ENCODE assay signal across 17 cellular contexts in the genomic region with DNA sequence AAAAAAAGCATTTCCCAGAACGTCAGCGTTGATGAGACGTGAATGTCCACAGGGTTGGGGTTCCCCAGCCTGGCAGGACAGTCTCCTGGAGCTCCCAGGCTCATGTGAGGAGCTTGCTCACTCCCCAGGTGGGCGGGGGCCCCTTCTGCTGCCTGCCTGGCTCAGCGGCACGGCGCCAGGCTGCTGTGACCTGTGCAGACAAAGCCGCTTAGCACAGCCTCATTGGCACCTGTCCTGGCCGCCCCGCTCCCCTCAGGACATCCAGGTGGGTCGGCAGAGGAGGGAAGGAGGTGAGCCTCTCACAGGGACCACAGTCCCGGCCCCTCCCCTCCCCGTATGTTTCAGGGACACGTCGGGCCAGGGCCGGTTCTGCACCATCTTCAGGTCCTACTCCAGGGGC. TPM values are rescaled to one million over a fixed set of nuclear protein-coding genes. Genes with fewer than 3 reads are reported as not detected.
DNase-seq lines count a peak whose midpoint lies in the region; ATAC-seq and TF ChIP-seq lines count a peak whose summit lies in the region.
"Had no signal": no experiment of that assay in that cellular context is flagged by ENCODE, and none has a peak within 500 bp of the region (broad histone marks: within the 10 kb centered on the region; RNA-seq: fewer than 3 reads in every experiment).

No MANE protein-coding gene starts in this region.

- no peak overlapping the region for H3K27ac Mint-ChIP-seq in activated T-cell treated with anti-CD3 and anti-CD28 coated beads, Interleukin-2, amount 50 U/mL, for 24 hours
- H3K27ac Mint-ChIP-seq: CD8-positive, alpha-beta T cell had no signal

- H3K27me3 Mint-ChIP-seq in activated T-cell treated with anti-CD3 and anti-CD28 coated beads, Interleukin-2, amount 50 U/mL, for 24 hours = no peaks in the 10 kb centered on the region

- intact Hi-C loops in lower lobe of right lung (cut with DNase I) = no loop called here
- intact Hi-C loops in upper lobe of right lung (cut with DNase I) = no loop called here
- intact Hi-C loops in body of pancreas (cut with DNase I) = no loop called here
- intact Hi-C loops in Right ventricle myocardium superior (cut with DNase I) = no loop called here

- TF ChIP-seq CTCF in lower lobe of right lung (IDR thresholded peaks at IDR 0.05) (no peak), upper lobe of right lung (IDR thresholded peaks at IDR 0.05) (no peak), body of pancreas (IDR thresholded peaks at IDR 0.05) (no peak)

- H3K4me1 Mint-ChIP-seq in activated T-cell treated with anti-CD3 and anti-CD28 coated beads, Interleukin-2, amount 50 U/mL, for 24 hours (ENCODE audit: low read depth) = no peaks in the 10 kb centered on the region

- no peaks in the 10 kb centered on the region for H3K9me3 ChIP-seq in lower lobe of right lung
- H3K9me3 ChIP-seq in upper lobe of right lung = no peaks in the 10 kb centered on the region
- H3K9me3 ChIP-seq in body of pancreas = no peaks in the 10 kb centered on the region

- H3K27me3 ChIP-seq in lower lobe of right lung (ENCODE audit: low read depth) (no peaks in the 10 kb centered on the region), upper lobe of right lung (no peaks in the 10 kb centered on the region), body of pancreas (no peaks in the 10 kb centered on the region)
- H3K27me3 ChIP-seq: BLaER1 treated with 17β-estradiol and CSF1 and Interleukin-3, amounts not matched to agents 10 nM and 100 nM had no signal

- no peak overlapping the region for H3K4me3 Mint-ChIP-seq in activated T-cell treated with anti-CD3 and anti-CD28 coated beads, Interleukin-2, amount 50 U/mL, for 24 hours
- H3K4me3 Mint-ChIP-seq: CD8-positive, alpha-beta T cell had no signal

- H3K9me3 Mint-ChIP-seq in activated T-cell treated with anti-CD3 and anti-CD28 coated beads, Interleukin-2, amount 50 U/mL, for 24 hours = no peaks in the 10 kb centered on the region
- H3K9me3 Mint-ChIP-seq: CD8-positive, alpha-beta T cell had no signal

- ATAC-seq in lower lobe of right lung = peak; percentile 35 to 50
- ATAC-seq in upper lobe of right lung = peak; percentile 44
- no peak for ATAC-seq in body of pancreas
- ATAC-seq in Right ventricle myocardium superior (ENCODE audit: poor library complexity) = no peak
- ATAC-seq: CD8-positive, alpha-beta T cell had no signal

- H3K27ac ChIP-seq in lower lobe of right lung (peak overlapping the region; percentile 89), upper lobe of right lung (peak overlapping the region; percentile 89), body of pancreas (no peak overlapping the region)
- H3K27ac ChIP-seq: BLaER1 treated with 17β-estradiol and CSF1 and Interleukin-3, amounts not matched to agents 10 nM and 100 nM had no signal

- H3K36me3 ChIP-seq in lower lobe of right lung = no peaks in the 10 kb centered on the region
- no peaks in the 10 kb centered on the region for H3K36me3 ChIP-seq in upper lobe of right lung
- H3K36me3 ChIP-seq in body of pancreas (replicated peaks in 1 of 2; ENCODE audit: insufficient read depth in 1 of 2, low read depth in 2 of 2) = no peaks in the 10 kb centered on the region

- no peak for TF ChIP-seq POLR2A in body of pancreas (IDR thresholded peaks at IDR 0.05)

- WGBS in body of pancreas, 2 donors = 84 to 89% methylated on average over 12 to 16 of the region's 16 CpGs

- H3K4me1 ChIP-seq in lower lobe of right lung = peaks cover 20% of the 10 kb centered on the region
- peaks cover 13% of the 10 kb centered on the region for H3K4me1 ChIP-seq in upper lobe of right lung
- no peaks in the 10 kb centered on the region for H3K4me1 ChIP-seq in body of pancreas

- H3K4me3 ChIP-seq in lower lobe of right lung = peak overlapping the region; percentile 35
- H3K4me3 ChIP-seq in upper lobe of right lung = peak overlapping the region; percentile 36
- no peak overlapping the region for H3K4me3 ChIP-seq in body of pancreas
- H3K4me3 ChIP-seq: BLaER1 treated with 17β-estradiol and CSF1 and Interleukin-3, amounts not matched to agents 10 nM and 100 nM had no signal

- peak; percentile 58 for DNase-seq in NCI-H2029 (lab: John Stamatoyannopoulos, UW)
- no peak for DNase-seq in NCI-H2029 treated with DMSO at 0.1 percent for 48 hours (lab: John Stamatoyannopoulos, UW)
- peak; percentile 33 for DNase-seq in NCI-H69 (lab: John Stamatoyannopoulos, UW)
- DNase-seq in lower lobe of right lung = peak; percentile 72
- peak; percentile 87 for DNase-seq in upper lobe of right lung
- DNase-seq in activated T-cell treated with anti-CD3 and anti-CD28 coated beads, Interleukin-2, amount 50 U/mL, for 24 hours = no peak
- DNase-seq in body of pancreas = no peak
- no peak for DNase-seq in Right ventricle myocardium superior
- DNase-seq: 8988T; Calu3; CD8-positive, alpha-beta T cell; MV-4-11; NCI-H1105 treated with DMSO at 0.1 percent for 48 hours; NCI-H2081 treated with DMSO at 0.1 percent for 48 hours; NCI-H82; SW 1271 had no signal

- H3K36me3 Mint-ChIP-seq in activated T-cell treated with anti-CD3 and anti-CD28 coated beads, Interleukin-2, amount 50 U/mL, for 24 hours (ENCODE audit: low read depth) = peaks cover 2% of the 10 kb centered on the region

RNA-seq across cellular contexts. Expression of gene WFIKKN1, which starts 12.9 kb away (rescaled TPM):
- total RNA-seq in lower lobe of right lung = 1.2 TPM
- 1.5 TPM for total RNA-seq in upper lobe of right lung
- 1 to 10 TPM; 3.9 to 5.6 TPM for total RNA-seq in body of pancreas
- total RNA-seq in Right ventricle myocardium superior = 0.13 TPM

RNA-seq across cellular contexts. Expression of gene METTL26, which starts 18.2 kb away (rescaled TPM):
- 63.1 TPM for total RNA-seq in lower lobe of right lung
- 53.5 TPM for total RNA-seq in upper lobe of right lung
- total RNA-seq in body of pancreas = 100 to 1,000 TPM in 1 of 2 donors, 10 to 100 TPM in 1; 76.8 to 115 TPM
- 52.5 TPM for total RNA-seq in Right ventricle myocardium superior

RNA-seq across cellular contexts. Expression of gene MCRIP2, which starts 23.8 kb away (rescaled TPM):
- total RNA-seq in lower lobe of right lung (47.7 TPM), upper lobe of right lung (57.9 TPM), body of pancreas (10 to 100 TPM; 41.2 to 47.5 TPM), Right ventricle myocardium superior (205 TPM)

RNA-seq across cellular contexts. Expression of gene RAB40C, which starts 28.0 kb away (rescaled TPM):
- total RNA-seq in lower lobe of right lung (40.1 TPM), upper lobe of right lung (47.6 TPM), body of pancreas (10 to 100 TPM; 37.2 to 41.0 TPM), Right ventricle myocardium superior (11.0 TPM)

RNA-seq across cellular contexts. Expression of gene WDR90, which starts 31.3 kb away (rescaled TPM):
- total RNA-seq in lower lobe of right lung = 31.4 TPM
- 23.2 TPM for total RNA-seq in upper lobe of right lung
- 100 to 1,000 TPM in 1 of 2 donors, 10 to 100 TPM in 1; 15.8 to 111 TPM for total RNA-seq in body of pancreas
- total RNA-seq in Right ventricle myocardium superior = 10.8 TPM

Comparison
In these comparisons a context has a peak if more than half of its experiments do, and no peak if none do; other contexts are left out.
1. DNase-seq: peak in NCI-H2029 (single experiment), NCI-H69 (single experiment), lower lobe of right lung (single experiment) and upper lobe of right lung (single experiment); none in NCI-H2029 treated with DMSO at 0.1 percent for 48 hours (single experiment), activated T-cell treated with anti-CD3 and anti-CD28 coated beads, Interleukin-2, amount 50 U/mL, for 24 hours (single experiment), body of pancreas (0 of 4) and Right ventricle myocardium superior (single experiment).
2. ATAC-seq: peak in lower lobe of right lung (2 of 2) and upper lobe of right lung (single experiment); none in body of pancreas (single experiment) and Right ventricle myocardium superior (single experiment).
3. H3K27ac ChIP-seq: peak in lower lobe of right lung (single experiment) and upper lobe of right lung (single experiment); none in body of pancreas (0 of 4).
4. H3K4me3 ChIP-seq: peak in lower lobe of right lung (single experiment) and upper lobe of right lung (single experiment); none in body of pancreas (0 of 2).